Comparison of ENCODE assay signal across 9 cellular contexts in genomic region chr19:30029721-30030510, GRCh38.
DNase-seq lines count a peak whose midpoint lies in the region; ATAC-seq and TF ChIP-seq lines count a peak whose summit lies in the region.
"Had no signal": no experiment of that assay in that cellular context is flagged by ENCODE, and none has a peak within 500 bp of the region (broad histone marks: within the 10 kb centered on the region; RNA-seq: fewer than 3 reads in every experiment).

No MANE protein-coding gene starts in this region.

- BruUV-seq in Panc1 (replicated peaks; lab: Mats Ljungman, UMichigan): no TSS peak

- TF ChIP-seq CTCF in Panc1 (IDR thresholded peaks at IDR 0.05) (no peak), body of pancreas (IDR thresholded peaks at IDR 0.05) (no peak)

- intact Hi-C loops in Panc1 (cut with micrococcal nuclease; ENCODE audit: unreplicated experiment): no loop called here
- intact Hi-C loops in body of pancreas (cut with DNase I): no loop called here

- H3K36me3 ChIP-seq in Panc1 (ENCODE audit: control insufficient read depth, insufficient read depth, low read length) (no peaks in the 10 kb centered on the region), body of pancreas (replicated peaks in 1 of 2; ENCODE audit: insufficient read depth in 1 of 2, low read depth in 2 of 2) (no peaks in the 10 kb centered on the region)

- in situ Hi-C loops in Panc1 (cut with HindIII; ENCODE audit: low pct_unique_long_range_greater_than_20kb, low sequenced_read_pairs): no loop called here

- H3K9me3 ChIP-seq in Panc1 (ENCODE audit: control insufficient read depth, insufficient read depth, low read depth, low read length): 0 out of 2 replicates have a peak, but pooled peaks cover 3% of the 10 kb centered on the region
- H3K9me3 ChIP-seq in body of pancreas: no peaks in the 10 kb centered on the region

- H3K27me3 ChIP-seq in Panc1 (ENCODE audit: control insufficient read depth, insufficient read depth, low read length) (no peaks in the 10 kb centered on the region), body of pancreas (no peaks in the 10 kb centered on the region)

- H3K4me1 ChIP-seq in Panc1 (ENCODE audit: control insufficient read depth, insufficient read depth, low read length): no peaks in the 10 kb centered on the region; the same call in 1 of the 2 replicates
- no peaks in the 10 kb centered on the region for H3K4me1 ChIP-seq in body of pancreas

- peak; percentile 55 for ATAC-seq in GM18873 (IDR thresholded peaks at IDR 0.05; ENCODE audit: low FRiP score, unreplicated experiment)
- ATAC-seq in HG02678 (IDR thresholded peaks at IDR 0.05; ENCODE audit: unreplicated experiment): peak; percentile 83
- 0 out of 2 replicates have a peak, but pooled peaks have one; percentile 38 for ATAC-seq in Panc1
- no peak for ATAC-seq in body of pancreas

- CTCF ChIA-PET in Panc1 (lab: Charles Lee): no interaction called here

- 86 to 90% methylated on average over 4 of the region's 4 CpGs for WGBS in body of pancreas, 2 donors

- H3K27ac ChIP-seq in Panc1 (ENCODE audit: low read length) (no peak overlapping the region), body of pancreas (no peak overlapping the region)
- H3K27ac ChIP-seq: SK-N-MC had no signal

- DNase-seq in Panc1 (ENCODE audit: low read depth, low spot score) (no peak), non-pigmented ciliary epithelial cell (ENCODE audit: low read depth) (peak; percentile 44), body of pancreas (no peak), NCI-H446 (lab: John Stamatoyannopoulos, UW) (no peak), NCI-H2107 (lab: John Stamatoyannopoulos, UW) (no peak)
- DNase-seq in activated CD4-positive, alpha-beta T cell treated with anti-CD3 and anti-CD28 coated beads, Interleukin-2, amount 50 U/mL, for 48 hours: no peak

- no peak for TF ChIP-seq POLR2A in body of pancreas (IDR thresholded peaks at IDR 0.05)

- H3K4me3 ChIP-seq in Panc1 (ENCODE audit: low read depth in 2 of 2, low read length in 2 of 2) (no peak overlapping the region), body of pancreas (no peak overlapping the region)
- H3K4me3 ChIP-seq: SK-N-MC had no signal

- POLR2A ChIA-PET in Panc1 (lab: Charles Lee): interaction anchor here (0.7 kb wide), 1 partner anchor 39 kb away, joined by 4 read pairs; no protein-coding TSS in a partner anchor
